Comparison of ENCODE assay signal across 8 cellular contexts in the genomic region with DNA sequence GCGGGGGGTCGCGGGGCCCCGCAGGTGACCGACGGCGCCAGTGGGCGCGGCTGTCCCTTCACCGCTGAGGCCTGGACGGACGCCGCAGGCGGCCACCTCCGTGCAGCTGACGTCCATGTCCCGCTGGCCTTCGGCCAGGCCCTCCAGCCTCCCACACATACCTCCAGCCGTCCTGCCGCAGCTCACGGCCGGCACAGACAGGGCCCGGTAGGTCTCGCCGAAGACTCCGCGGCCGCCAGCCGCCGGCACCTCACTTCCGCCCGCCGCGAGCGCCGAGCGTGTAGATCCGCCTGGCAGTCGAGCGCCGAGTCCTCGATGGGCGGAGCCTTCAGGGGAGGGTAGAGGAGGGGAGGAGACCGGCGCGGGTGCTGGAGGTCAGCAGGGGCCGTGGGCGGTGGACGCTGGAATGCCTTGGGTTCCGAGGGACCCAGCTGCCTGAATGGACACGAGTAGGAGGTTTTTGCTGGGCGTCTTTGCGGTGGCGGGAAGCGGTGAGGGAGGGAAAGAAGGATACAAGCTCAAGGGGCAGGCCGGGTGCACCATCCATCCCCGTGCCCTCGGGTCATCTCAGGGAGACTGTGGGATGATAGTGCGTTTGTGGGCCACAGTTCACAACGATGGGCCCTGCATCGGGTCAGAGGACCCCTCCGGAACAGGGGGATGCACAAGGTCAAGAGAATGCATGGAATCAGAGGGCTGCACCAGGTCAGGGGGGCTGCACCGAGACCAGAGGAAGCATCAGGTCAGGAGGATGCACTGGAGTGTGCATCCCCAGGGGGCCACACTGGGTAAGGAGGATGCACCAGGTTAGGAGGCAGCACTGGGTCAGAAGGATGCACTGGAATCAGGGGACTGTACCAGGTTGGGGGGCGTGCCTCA. TPM values are rescaled to one million over a fixed set of nuclear protein-coding genes. Genes with fewer than 3 reads are reported as not detected.
A peak's percentile ranks its signal among the peaks of the same experiment; 100 is the strongest.
DNase-seq lines count a peak whose midpoint lies in the region; ATAC-seq, FAIRE-seq and TF ChIP-seq lines count a peak whose summit lies in the region.

A gene with protein sequence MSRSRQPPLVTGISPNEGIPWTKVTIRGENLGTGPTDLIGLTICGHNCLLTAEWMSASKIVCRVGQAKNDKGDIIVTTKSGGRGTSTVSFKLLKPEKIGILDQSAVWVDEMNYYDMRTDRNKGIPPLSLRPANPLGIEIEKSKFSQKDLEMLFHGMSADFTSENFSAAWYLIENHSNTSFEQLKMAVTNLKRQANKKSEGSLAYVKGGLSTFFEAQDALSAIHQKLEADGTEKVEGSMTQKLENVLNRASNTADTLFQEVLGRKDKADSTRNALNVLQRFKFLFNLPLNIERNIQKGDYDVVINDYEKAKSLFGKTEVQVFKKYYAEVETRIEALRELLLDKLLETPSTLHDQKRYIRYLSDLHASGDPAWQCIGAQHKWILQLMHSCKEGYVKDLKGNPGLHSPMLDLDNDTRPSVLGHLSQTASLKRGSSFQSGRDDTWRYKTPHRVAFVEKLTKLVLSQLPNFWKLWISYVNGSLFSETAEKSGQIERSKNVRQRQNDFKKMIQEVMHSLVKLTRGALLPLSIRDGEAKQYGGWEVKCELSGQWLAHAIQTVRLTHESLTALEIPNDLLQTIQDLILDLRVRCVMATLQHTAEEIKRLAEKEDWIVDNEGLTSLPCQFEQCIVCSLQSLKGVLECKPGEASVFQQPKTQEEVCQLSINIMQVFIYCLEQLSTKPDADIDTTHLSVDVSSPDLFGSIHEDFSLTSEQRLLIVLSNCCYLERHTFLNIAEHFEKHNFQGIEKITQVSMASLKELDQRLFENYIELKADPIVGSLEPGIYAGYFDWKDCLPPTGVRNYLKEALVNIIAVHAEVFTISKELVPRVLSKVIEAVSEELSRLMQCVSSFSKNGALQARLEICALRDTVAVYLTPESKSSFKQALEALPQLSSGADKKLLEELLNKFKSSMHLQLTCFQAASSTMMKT (minus strand): TSS at position 282 of the 879 bp plus-strand sequence. CDS start 55,321 bp downstream, outside the sequence.

- no peaks in the 10 kb centered on the region for H3K9me1 ChIP-seq in keratinocyte (ENCODE audit: control insufficient read depth, extremely low read depth, insufficient read depth, low read length)

- peak within 1 kb of the TSS; percentile 89 for H3K4me2 ChIP-seq in keratinocyte (ENCODE audit: control insufficient read depth, extremely low read depth, insufficient read depth, low read depth, low read length)

- ATAC-seq in HG03060 (IDR thresholded peaks at IDR 0.05; ENCODE audit: low read depth, unreplicated experiment) = peak; percentile 58
- ATAC-seq in activated CD4-positive, CD25-positive, alpha-beta regulatory T cell treated with anti-CD3 and anti-CD28 coated beads, Interleukin-2, amount 50 U/mL, for 24 hours = peak; percentile 84 to 90
- ATAC-seq in central memory CD8-positive, alpha-beta T cell (replicated peaks; ENCODE audit: extremely low read depth, poor library complexity, severe bottlenecking) = peak; percentile 82

- H3K9me3 ChIP-seq in keratinocyte (ENCODE audit: control insufficient read depth, low read depth, low read length) = no peaks in the 10 kb centered on the region

- DNase-seq in AG04449 (ENCODE audit: low read depth, low spot score) = no peak
- DNase-seq in NCI-H2227 (lab: John Stamatoyannopoulos, UW; ENCODE audit: unreplicated experiment) = peak; percentile 91
- DNase-seq in central memory CD8-positive, alpha-beta T cell (ENCODE audit: low spot score in 2 of 2) = peak; percentile 71
- DNase-seq in keratinocyte (ENCODE audit: low read depth, low spot score) = peak; percentile 25
- DNase-seq in stimulated activated CD4-positive, alpha-beta T cell treated with anti-CD3 and anti-CD28 coated beads, Interleukin-12 subunit alpha, Interleukin-12 subunit beta, amount 100 ng/mL, for 48 hours (ENCODE audit: low read depth in 2 of 3, low spot score in 1 of 3) = peak; percentile 72 to 80 (median 76)

- POLR2A ChIA-PET in AG04449 (lab: Yijun Ruan, JAX) = interaction anchor here (0.6 kb wide), 1 partner anchor 14 kb away, joined by 3 read pairs; no protein-coding TSS in a partner anchor

- no peaks in the 10 kb centered on the region for H3K27me3 Mint-ChIP-seq in central memory CD8-positive, alpha-beta T cell

- dilution Hi-C loops in keratinocyte (cut with MboI; ENCODE audit: extremely low pct_ligation_motif_present, low sequenced_read_pairs) = no loop called here

- peaks cover 15% of the 10 kb centered on the region for H3K4me1 ChIP-seq in keratinocyte (ENCODE audit: control insufficient read depth, extremely low read depth, insufficient read depth, low read length)

- peaks cover 2% of the 10 kb centered on the region for H4K20me1 ChIP-seq in keratinocyte (ENCODE audit: control insufficient read depth, extremely low read depth, insufficient read depth, low read length)

- TF ChIP-seq POLR2A in GM18526 (IDR thresholded peaks at IDR 0.05; ENCODE audit: extremely low read depth, insufficient read length) = peak; percentile 69

- TF ChIP-seq CTCF in AG04449 (IDR thresholded peaks at IDR 0.05; ENCODE audit: insufficient read depth, low read length, missing control alignments) = no peak
- no peak for TF ChIP-seq CTCF in keratinocyte (optimal IDR thresholded peaks at IDR 0.05 in 1 of 3, IDR thresholded peaks at IDR 0.05 in 1 of 3, conservative IDR thresholded peaks at IDR 0.05 in 1 of 3; ENCODE audit: extremely low read depth in 1 of 3, insufficient read depth in 2 of 3, low read length in 3 of 3)

- peak within 1 kb of the TSS; percentile 85 for H3K9ac ChIP-seq in keratinocyte (ENCODE audit: control insufficient read depth, extremely low read depth, insufficient read depth, low read length)

- H3K27ac ChIP-seq in keratinocyte (ENCODE audit: control insufficient read depth, insufficient read depth, low read length) = peak within 1 kb of the TSS; percentile 82

- H3K79me2 ChIP-seq in keratinocyte (ENCODE audit: control insufficient read depth, insufficient read depth, low read length) = peaks cover 43% of the 10 kb centered on the region

- H3K36me3 ChIP-seq in keratinocyte (ENCODE audit: control insufficient read depth in 2 of 2, extremely low read depth in 1 of 2, insufficient read depth in 2 of 2, low read length in 2 of 2) = peaks cover 4 to 5% of the 10 kb centered on the region in 2 experiments

- peak within 1 kb of the TSS; percentile 99 for H2AFZ ChIP-seq in keratinocyte (ENCODE audit: control insufficient read depth, low read length)

- peaks cover 1% of the 10 kb centered on the region for H3K36me3 Mint-ChIP-seq in central memory CD8-positive, alpha-beta T cell (ENCODE audit: insufficient read depth)

- peak within 1 kb of the TSS; percentile 98 for H3K4me3 ChIP-seq in AG04449 (ENCODE audit: low read depth, low read length)
- peak within 1 kb of the TSS; percentile 87 to 93 (median 89) for H3K4me3 ChIP-seq in keratinocyte (ENCODE audit: control insufficient read depth in 2 of 3, extremely low read depth in 1 of 3, insufficient read depth in 2 of 3, low read depth in 1 of 3, low read length in 3 of 3)

- CTCF ChIA-PET in AG04449 (lab: Yijun Ruan, JAX) = interaction anchor here (0.7 to 1.8 kb wide), 3 partner anchors 10 to 71 kb away, joined by 3 to 5 read pairs (median 5); no protein-coding TSS in a partner anchor

- peak within 1 kb of the TSS; percentile 90 for H3K4me3 Mint-ChIP-seq in central memory CD8-positive, alpha-beta T cell

- H3K4me1 Mint-ChIP-seq in central memory CD8-positive, alpha-beta T cell = peaks cover 32% of the 10 kb centered on the region

- H3K27ac Mint-ChIP-seq in central memory CD8-positive, alpha-beta T cell (ENCODE audit: low read depth) = peak within 1 kb of the TSS; percentile 85

- H3K27me3 ChIP-seq in keratinocyte (ENCODE audit: control insufficient read depth, extremely low read depth, insufficient read depth, low read length) = no peaks in the 10 kb centered on the region

- no peak for FAIRE-seq in keratinocyte (lab: Jason Lieb, UNC)

- no peaks in the 10 kb centered on the region for H3K9me3 Mint-ChIP-seq in central memory CD8-positive, alpha-beta T cell

RNA-seq across cellular contexts. Expression of the gene that starts here (rescaled TPM):
- 25.7 to 28.4 TPM (median 26.4 TPM) in 3 replicates for polyA plus RNA-seq in keratinocyte
- 13.4 TPM for polyA plus RNA-seq in keratinocyte (2011; ENCODE audit: low read depth)
- 15.3 and 24.6 TPM in 2 replicates for polyA plus RNA-seq in keratinocyte (2011; cell fraction: cytosol; rRNA removed)
- 34.5 and 38.3 TPM in 2 replicates for polyA plus RNA-seq in keratinocyte (2011; cell fraction: nucleus; rRNA removed)
- 15.8 and 22.4 TPM in 2 replicates for polyA plus RNA-seq in keratinocyte (2012; ENCODE audit: low replicate concordance)
- 20.9 to 55.6 TPM (median 52.3 TPM) in 3 replicates for polyA minus RNA-seq in keratinocyte
- 34.3 TPM for polyA minus RNA-seq in keratinocyte (2011; cell fraction: cytosol; rRNA and poly(A)+ RNA removed)
- polyA minus RNA-seq in keratinocyte (2011; cell fraction: nucleus; rRNA and poly(A)+ RNA removed) = 35.2 and 63.9 TPM in 2 replicates
